Comparison of ENCODE assay signal across 31 cellular contexts in genomic region chr1:207970329-207971038, GRCh38. TPM values are rescaled to one million over a fixed set of nuclear protein-coding genes. Genes with fewer than 3 reads are reported as not detected.
"Had no signal": no experiment of that assay in that cellular context is flagged by ENCODE, and none has a peak within 500 bp of the region (broad histone marks: within the 10 kb centered on the region; RNA-seq: fewer than 3 reads in every experiment).

No MANE protein-coding gene starts in this region.

- H3K27ac ChIP-seq: heart right ventricle, parathyroid adenoma, psoas muscle, upper lobe of left lung, vagina had no signal

- H3K4me1 Mint-ChIP-seq: activated CD4-positive, alpha-beta T cell treated with anti-CD3 and anti-CD28 coated beads for 36 hours; activated CD8-positive, alpha-beta memory T cell treated with anti-CD3 and anti-CD28 coated beads, Interleukin-2, amount 10 ng/mL, durations not matched to agents 7 days and 5 days; naive thymus-derived CD4-positive, alpha-beta T cell; stimulated activated naive CD8-positive, alpha-beta T cell treated with anti-CD3 and anti-CD28 coated beads, Interleukin-15, amount 100 ng/mL, for 72 hours had no signal

- H3K9me3 Mint-ChIP-seq: activated naive CD4-positive, alpha-beta T cell treated with anti-CD3 and anti-CD28 coated beads, Interleukin-2, amount 50 U/mL, for 72 hours; activated T-helper 2 cell treated with anti-CD3 and anti-CD28 coated beads, Interferon-gamma antibody, Interleukin-2, Interleukin-4, amounts not matched to agents 10 μg/mL and 5 μg/mL and 100 μg/mL, durations not matched to agents 14 hours and 24 hours and 36 hours; mesothelial cell of epicardium; neural crest cell; stimulated activated memory B cell treated with anti-CD40 and anti-IgM and Interleukin-4, amounts not matched to agents 10 μg/mL and 1 μg/mL and 100 μg/mL, for 72 hours; stimulated activated naive CD8-positive, alpha-beta T cell treated with anti-CD3 and anti-CD28 coated beads, Interleukin-15, amount 100 ng/mL, for 72 hours; T-helper 2 cell treated with Interferon-gamma antibody and Interleukin-4, amounts not matched to agents 5 μg/mL and 100 μg/mL, for 36 hours had no signal

- H3K27ac Mint-ChIP-seq: activated CD4-positive, alpha-beta T cell treated with anti-CD3 and anti-CD28 coated beads for 36 hours; activated CD8-positive, alpha-beta memory T cell treated with anti-CD3 and anti-CD28 coated beads, Interleukin-2, amount 10 ng/mL, durations not matched to agents 7 days and 5 days; activated CD8-positive, alpha-beta T cell treated with anti-CD3 and anti-CD28 coated beads, Interleukin-2, amount 10 ng/mL, durations not matched to agents 7 days and 5 days; activated naive CD4-positive, alpha-beta T cell treated with anti-CD3 and anti-CD28 coated beads, Interleukin-2, amount 50 U/mL, for 72 hours; activated T-helper 2 cell treated with anti-CD3 and anti-CD28 coated beads, Interferon-gamma antibody, Interleukin-2, Interleukin-4, amounts not matched to agents 10 μg/mL and 5 μg/mL and 100 μg/mL, durations not matched to agents 14 hours and 24 hours and 36 hours; mesothelial cell of epicardium; naive thymus-derived CD4-positive, alpha-beta T cell; stimulated activated memory B cell treated with anti-CD40 and anti-IgM and Interleukin-4, amounts not matched to agents 10 μg/mL and 1 μg/mL and 100 μg/mL, for 72 hours; stimulated activated naive CD8-positive, alpha-beta T cell treated with anti-CD3 and anti-CD28 coated beads, Interleukin-15, amount 100 ng/mL, for 72 hours; T-helper 2 cell treated with Interferon-gamma antibody and Interleukin-4, amounts not matched to agents 5 μg/mL and 100 μg/mL, for 36 hours had no signal

- H3K4me3 Mint-ChIP-seq: activated CD4-positive, alpha-beta T cell treated with anti-CD3 and anti-CD28 coated beads for 36 hours; activated CD8-positive, alpha-beta memory T cell treated with anti-CD3 and anti-CD28 coated beads, Interleukin-2, amount 10 ng/mL, durations not matched to agents 7 days and 5 days; activated CD8-positive, alpha-beta T cell treated with anti-CD3 and anti-CD28 coated beads, Interleukin-2, amount 10 ng/mL, durations not matched to agents 7 days and 5 days; mesothelial cell of epicardium; naive thymus-derived CD4-positive, alpha-beta T cell; neural crest cell; stimulated activated memory B cell treated with anti-CD40 and anti-IgM and Interleukin-4, amounts not matched to agents 10 μg/mL and 1 μg/mL and 100 μg/mL, for 72 hours; stimulated activated naive CD8-positive, alpha-beta T cell treated with anti-CD3 and anti-CD28 coated beads, Interleukin-15, amount 100 ng/mL, for 72 hours; T-helper 2 cell treated with Interferon-gamma antibody and Interleukin-4, amounts not matched to agents 5 μg/mL and 100 μg/mL, for 36 hours had no signal

- H3K9me3 ChIP-seq: heart right ventricle, psoas muscle, sigmoid colon, upper lobe of left lung, vagina had no signal

- H3K27me3 ChIP-seq: heart right ventricle, upper lobe of left lung, vagina had no signal

- H3K36me3 ChIP-seq: heart right ventricle, sigmoid colon, upper lobe of left lung, vagina had no signal

- DNase-seq: activated CD4-positive, alpha-beta T cell treated with anti-CD3 and anti-CD28 coated beads for 36 hours; activated CD4-positive, CD25-positive, alpha-beta regulatory T cell; activated CD8-positive, alpha-beta memory T cell treated with anti-CD3 and anti-CD28 coated beads, Interleukin-2, amount 10 ng/mL, durations not matched to agents 7 days and 5 days; activated CD8-positive, alpha-beta T cell treated with anti-CD3 and anti-CD28 coated beads, Interleukin-2, amount 10 ng/mL, durations not matched to agents 7 days and 5 days; activated naive CD4-positive, alpha-beta T cell; activated T-cell treated with anti-CD3 and anti-CD28 coated beads, Interleukin-2, amount 50 U/mL, for 48 hours; anterior cingulate cortex; effector memory CD4-positive, alpha-beta T cell; erythroblast; foreskin fibroblast; heart right ventricle; islet precursor cell; left cardiac atrium; mammary epithelial cell; naive thymus-derived CD4-positive, alpha-beta T cell; nucleus accumbens; psoas muscle; sigmoid colon; small intestine; stimulated activated CD4-positive, alpha-beta T cell treated with anti-CD3 and anti-CD28 coated beads, Interleukin-4, amount 100 ng/mL, for 24 hours; stimulated activated naive CD8-positive, alpha-beta T cell treated with anti-CD3 and anti-CD28 coated beads, Interleukin-15, amount 100 ng/mL, for 72 hours; substantia nigra; upper lobe of left lung had no signal

- H2AFZ ChIP-seq: parathyroid adenoma had no signal

- H3K4me1 ChIP-seq: parathyroid adenoma, psoas muscle, sigmoid colon, upper lobe of left lung, vagina had no signal

- H3K9ac ChIP-seq: parathyroid adenoma had no signal

- H3K4me3 ChIP-seq: heart right ventricle, psoas muscle, sigmoid colon, upper lobe of left lung, vagina had no signal

- H3K36me3 Mint-ChIP-seq: activated CD8-positive, alpha-beta memory T cell treated with anti-CD3 and anti-CD28 coated beads, Interleukin-2, amount 10 ng/mL, durations not matched to agents 7 days and 5 days; activated naive CD4-positive, alpha-beta T cell treated with anti-CD3 and anti-CD28 coated beads, Interleukin-2, amount 50 U/mL, for 72 hours; mesothelial cell of epicardium; stimulated activated memory B cell treated with anti-CD40 and anti-IgM and Interleukin-4, amounts not matched to agents 10 μg/mL and 1 μg/mL and 100 μg/mL, for 72 hours had no signal

RNA-seq across cellular contexts. Expression of gene CD34, which starts 59.6 kb away (rescaled TPM):
- total RNA-seq: activated CD8-positive, alpha-beta T cell treated with anti-CD3 and anti-CD28 coated beads, Interleukin-2, amount 10 ng/mL, durations not matched to agents 7 days and 5 days; activated T-helper 2 cell treated with anti-CD3 and anti-CD28 coated beads, Interferon-gamma antibody, Interleukin-2, Interleukin-4, amounts not matched to agents 10 μg/mL and 5 μg/mL and 100 μg/mL, durations not matched to agents 14 hours and 24 hours and 36 hours; mammary epithelial cell had no signal
- polyA plus RNA-seq: naive thymus-derived CD4-positive, alpha-beta T cell had no signal
